Comparison of ENCODE assay signal across 10 cellular contexts in the genomic region with DNA sequence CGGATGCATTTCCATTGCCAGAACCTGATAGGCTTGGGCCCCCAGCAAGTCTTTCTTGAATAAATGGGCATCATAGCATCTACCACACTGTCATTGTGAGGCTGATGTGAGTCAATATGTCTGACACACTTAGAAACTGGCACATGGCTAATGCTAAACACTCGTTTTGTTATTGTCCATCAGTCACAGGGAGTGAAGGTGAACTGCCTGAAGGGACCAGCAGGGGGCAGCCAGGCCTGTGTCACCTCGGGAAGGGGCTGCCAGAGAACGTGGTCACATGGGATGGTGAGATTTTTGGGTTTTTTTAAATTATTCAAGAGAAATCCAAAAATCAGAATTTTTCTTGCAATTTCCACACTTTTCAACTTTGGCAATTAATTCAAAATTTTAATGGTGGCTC. TPM values are rescaled to one million over a fixed set of nuclear protein-coding genes. Genes with fewer than 3 reads are reported as not detected.
A peak's percentile ranks its signal among the peaks of the same experiment; 100 is the strongest.
DNase-seq lines count a peak whose midpoint lies in the region; ATAC-seq and TF ChIP-seq lines count a peak whose summit lies in the region.
"Had no signal": no experiment of that assay in that cellular context is flagged by ENCODE, and none has a peak within 500 bp of the region (broad histone marks: within the 10 kb centered on the region; RNA-seq: fewer than 3 reads in every experiment).

No MANE protein-coding gene starts in this region.

- no peak overlapping the region for H3K27ac Mint-ChIP-seq in natural killer cell

- H3K36me3 Mint-ChIP-seq in natural killer cell, result no peaks in the 10 kb centered on the region

- intact Hi-C loops in natural killer cell (cut with micrococcal nuclease), result loop anchor here (5.0 kb wide), 1 partner anchor 711 kb away; no protein-coding TSS in a partner anchor

- ATAC-seq in natural killer cell (peak in 2 of 3 donors; percentile 60 to 76), GM21423 (IDR thresholded peaks at IDR 0.05; ENCODE audit: unreplicated experiment) (no peak), HG03045 (IDR thresholded peaks at IDR 0.05; ENCODE audit: unreplicated experiment) (no peak)

- DNase-seq in DMS53 (lab: John Stamatoyannopoulos, UW) (peak; percentile 10), DMS53 treated with DMSO at 0.1 percent for 48 hours (lab: John Stamatoyannopoulos, UW; ENCODE audit: unreplicated experiment) (no peak), KBM-7 (peak; percentile 38), choroid plexus epithelial cell (ENCODE audit: low read depth) (peak; percentile 37), natural killer cell (no peak), NCI-H187 (lab: John Stamatoyannopoulos, UW) (no peak)

- TF ChIP-seq CTCF in choroid plexus epithelial cell (conservative IDR thresholded peaks at IDR 0.05; ENCODE audit: low read depth, low read length), result peak; percentile 63
- peak; percentile 60 for TF ChIP-seq CTCF in natural killer cell (IDR thresholded peaks at IDR 0.05)

- in situ Hi-C loops in KBM-7 (cut with MboI; ENCODE audit: low pct_unique_long_range_greater_than_20kb, low sequenced_read_pairs), result loop anchor here (25.0 kb wide), 1 partner anchor 706 kb away; no protein-coding TSS in a partner anchor

- peaks cover 4 to 10% of the 10 kb centered on the region in 2 donors for H3K4me1 Mint-ChIP-seq in natural killer cell
- H3K4me1 Mint-ChIP-seq: immature natural killer cell had no signal

- no peaks in the 10 kb centered on the region for H3K9me3 Mint-ChIP-seq in natural killer cell
- H3K9me3 Mint-ChIP-seq: immature natural killer cell had no signal

- no peak overlapping the region for H3K4me3 ChIP-seq in choroid plexus epithelial cell (ENCODE audit: low read depth, low read length)

- no peaks in the 10 kb centered on the region for H3K27me3 Mint-ChIP-seq in natural killer cell (ENCODE audit: low read depth in 2 of 2)

- H3K4me3 Mint-ChIP-seq in natural killer cell, result no peak overlapping the region
- H3K4me3 Mint-ChIP-seq: immature natural killer cell had no signal

RNA-seq across cellular contexts. Expression of gene RCVRN, which starts 0.8 kb away (rescaled TPM):
- total RNA-seq in natural killer cell, result 1 to 10 TPM in 2 of 3 donors, under 1 TPM in 1; 0.86 to 2.0 (median 1.7) TPM
- total RNA-seq: T-helper 2 cell treated with Interferon-gamma antibody and Interleukin-4, amounts not matched to agents 100 ng/mL and 5 ng/mL, for 36 hours had no signal

Comparison
In these comparisons a context has a peak if more than half of its experiments do, and no peak if none do; other contexts are left out.
1. DNase-seq: peak in DMS53 (single experiment), KBM-7 (single experiment) and choroid plexus epithelial cell (single experiment); none in DMS53 treated with DMSO at 0.1 percent for 48 hours (single experiment), natural killer cell (single experiment) and NCI-H187 (0 of 2).
2. ATAC-seq: peak in natural killer cell (2 of 3); none in GM21423 (single experiment) and HG03045 (single experiment).